In genomic region chr7:151380199-151381082, GRCh38 we compare ENCODE assay signal across 13 cellular contexts. TPM values are rescaled to one million over a fixed set of nuclear protein-coding genes. Genes with fewer than 3 reads are reported as not detected.
DNase-seq lines count a peak whose midpoint lies in the region; ATAC-seq and TF ChIP-seq lines count a peak whose summit lies in the region.
"Had no signal": no experiment of that assay in that cellular context is flagged by ENCODE, and none has a peak within 500 bp of the region (broad histone marks: within the 10 kb centered on the region; RNA-seq: fewer than 3 reads in every experiment).

No MANE protein-coding gene starts in this region.

- H3K4me1 Mint-ChIP-seq in CD8-positive, alpha-beta memory T cell = peaks cover 10 to 14% (median 10%) of the 10 kb centered on the region in 3 donors
- H3K4me1 Mint-ChIP-seq in GM23338 (peaks cover 18% of the 10 kb centered on the region), natural killer cell (peaks cover 12 to 22% of the 10 kb centered on the region in 2 donors)
- peaks cover 10% of the 10 kb centered on the region for H3K4me1 Mint-ChIP-seq in activated naive CD8-positive, alpha-beta T cell treated with anti-CD3 and anti-CD28 coated beads, Interleukin-2, amount 50 U/mL, for 24 hours

- peaks cover 11% of the 10 kb centered on the region for H3K36me3 ChIP-seq in CD8-positive, alpha-beta memory T cell (ENCODE audit: insufficient read depth, low read length)
- H3K36me3 ChIP-seq in GM23338 (ENCODE audit: insufficient read depth) = no peaks in the 10 kb centered on the region; the same call in 1 of the 2 replicates
- H3K36me3 ChIP-seq in breast epithelium = no peaks in the 10 kb centered on the region

- peaks cover 18% of the 10 kb centered on the region for H3K4me1 ChIP-seq in CD8-positive, alpha-beta memory T cell (ENCODE audit: insufficient read depth, low read length)
- H3K4me1 ChIP-seq in GM23338 (ENCODE audit: insufficient read depth) (peaks cover 18% of the 10 kb centered on the region), breast epithelium (no peaks in the 10 kb centered on the region)

- H3K4me3 Mint-ChIP-seq in CD8-positive, alpha-beta memory T cell = peak overlapping the region; percentile 26 to 77 (median 61)
- H3K4me3 Mint-ChIP-seq in GM23338 = peak overlapping the region; percentile 66
- H3K4me3 Mint-ChIP-seq in activated naive CD8-positive, alpha-beta T cell treated with anti-CD3 and anti-CD28 coated beads, Interleukin-2, amount 50 U/mL, for 24 hours = peak overlapping the region; percentile 8
- peak overlapping the region; percentile 69 for H3K4me3 Mint-ChIP-seq in natural killer cell

- H3K79me2 ChIP-seq in GM23338 (replicated peaks; ENCODE audit: insufficient read depth) = no peaks in the 10 kb centered on the region

- CTCF ChIA-PET in CD8-positive, alpha-beta memory T cell (lab: Charles Lee) = interaction anchor here (0.8 kb wide), 1 partner anchor 12 kb away, joined by 3 read pairs; no protein-coding TSS in a partner anchor

- H3K27ac Mint-ChIP-seq in CD8-positive, alpha-beta memory T cell = peak overlapping the region in 7 of 8 donors; percentile 24 to 87 (median 50)
- H3K27ac Mint-ChIP-seq in GM23338 = no peak overlapping the region
- no peak overlapping the region for H3K27ac Mint-ChIP-seq in activated naive CD8-positive, alpha-beta T cell treated with anti-CD3 and anti-CD28 coated beads, Interleukin-2, amount 50 U/mL, for 24 hours
- H3K27ac Mint-ChIP-seq in natural killer cell = no peak overlapping the region

- TF ChIP-seq CTCF in GM23338 (conservative IDR thresholded peaks at IDR 0.05; ENCODE audit: low read depth in 2 of 2) = no peak
- no peak for TF ChIP-seq CTCF in natural killer cell (IDR thresholded peaks at IDR 0.05)
- no peak for TF ChIP-seq CTCF in breast epithelium (IDR thresholded peaks at IDR 0.05)

- intact Hi-C loops in natural killer cell (cut with micrococcal nuclease) (no loop called here), breast epithelium (cut with DNase I; ENCODE audit: low total_unique reads) (no loop called here)

- peaks cover 9 to 10% of the 10 kb centered on the region in 2 donors for H3K27me3 Mint-ChIP-seq in CD8-positive, alpha-beta memory T cell
- H3K27me3 Mint-ChIP-seq in GM23338 (ENCODE audit: insufficient read depth, low read depth, poor library complexity) = peaks cover 31% of the 10 kb centered on the region
- peaks cover 21% of the 10 kb centered on the region for H3K27me3 Mint-ChIP-seq in activated naive CD8-positive, alpha-beta T cell treated with anti-CD3 and anti-CD28 coated beads, Interleukin-2, amount 50 U/mL, for 24 hours
- H3K27me3 Mint-ChIP-seq in natural killer cell (ENCODE audit: low read depth in 2 of 2) = peaks cover 18 to 19% of the 10 kb centered on the region in 2 donors

- H3K9me3 ChIP-seq in CD8-positive, alpha-beta memory T cell (ENCODE audit: low read length) = no peaks in the 10 kb centered on the region
- H3K9me3 ChIP-seq in breast epithelium = no peaks in the 10 kb centered on the region

- H3K9me3 Mint-ChIP-seq in CD8-positive, alpha-beta memory T cell = no peaks in the 10 kb centered on the region
- H3K9me3 Mint-ChIP-seq in GM23338 (no peaks in the 10 kb centered on the region), natural killer cell (no peaks in the 10 kb centered on the region)
- no peaks in the 10 kb centered on the region for H3K9me3 Mint-ChIP-seq in activated naive CD8-positive, alpha-beta T cell treated with anti-CD3 and anti-CD28 coated beads, Interleukin-2, amount 50 U/mL, for 24 hours

- H3K36me3 Mint-ChIP-seq in CD8-positive, alpha-beta memory T cell = peaks cover 0 to 41% (median 14%) of the 10 kb centered on the region in 3 donors
- peaks cover 7% of the 10 kb centered on the region; the same call in 2 of the 3 replicates for H3K36me3 Mint-ChIP-seq in GM23338 (ENCODE audit: low read depth)
- peaks cover 5% of the 10 kb centered on the region for H3K36me3 Mint-ChIP-seq in activated naive CD8-positive, alpha-beta T cell treated with anti-CD3 and anti-CD28 coated beads, Interleukin-2, amount 50 U/mL, for 24 hours (ENCODE audit: low read depth)
- H3K36me3 Mint-ChIP-seq in natural killer cell = peaks cover 9% of the 10 kb centered on the region

- H4K20me1 ChIP-seq in GM23338 (replicated peaks; ENCODE audit: insufficient read depth) = no peaks in the 10 kb centered on the region; the same call in 1 of the 2 replicates

- H3K4me2 ChIP-seq in GM23338 = peak overlapping the region; percentile 90

- peaks cover 14% of the 10 kb centered on the region; the same call in 1 of the 2 replicates for H3F3A ChIP-seq in GM23338 (replicated peaks; ENCODE audit: low read depth)

- H3K27ac ChIP-seq in CD8-positive, alpha-beta memory T cell (ENCODE audit: low read depth, low read length) = peak overlapping the region; percentile 9
- H3K27ac ChIP-seq in GM23338 (ENCODE audit: low read depth) = peak overlapping the region; percentile 83
- H3K27ac ChIP-seq in breast epithelium = no peak overlapping the region
- H3K27ac ChIP-seq: brain microvascular endothelial cell, C4-2B, SK-N-MC had no signal

- no peak for DNase-seq in CD8-positive, alpha-beta memory T cell
- DNase-seq in GM23338 (ENCODE audit: low spot score) (no peak), natural killer cell (no peak), breast epithelium (ENCODE audit: low spot score in 2 of 2) (no peak), NAMALWA (ENCODE audit: low spot score) (no peak)
- no peak for DNase-seq in activated naive CD8-positive, alpha-beta T cell treated with anti-CD3 and anti-CD28 coated beads, Interleukin-2, amount 50 U/mL, for 24 hours
- no peak for DNase-seq in central memory CD4-positive, alpha-beta T cell
- DNase-seq: brain microvascular endothelial cell, NCI-H2081 treated with DMSO at 0.1 percent for 48 hours had no signal

- POLR2A ChIA-PET in CD8-positive, alpha-beta memory T cell (lab: Charles Lee) = interaction anchor here (0.7 kb wide), 1 partner anchor 31 kb away, joined by 6 read pairs; no protein-coding TSS in a partner anchor

- no peak overlapping the region for H2AFZ ChIP-seq in GM23338

- no peak overlapping the region for H3K4me3 ChIP-seq in CD8-positive, alpha-beta memory T cell (ENCODE audit: low read length)
- H3K4me3 ChIP-seq in GM23338 (peak overlapping the region; percentile 66), breast epithelium (no peak overlapping the region)
- H3K4me3 ChIP-seq: SK-N-MC had no signal

- no peak for TF ChIP-seq POLR2A in breast epithelium (IDR thresholded peaks at IDR 0.05)

- peaks cover 13% of the 10 kb centered on the region for H3K27me3 ChIP-seq in CD8-positive, alpha-beta memory T cell (ENCODE audit: insufficient read depth, low read length, poor library complexity, severe bottlenecking)
- H3K27me3 ChIP-seq in GM23338 (ENCODE audit: insufficient read depth) (peaks cover 26% of the 10 kb centered on the region), breast epithelium (no peaks in the 10 kb centered on the region)

- ATAC-seq in GM23338 = peak; percentile 7
- no peak for ATAC-seq in activated naive CD8-positive, alpha-beta T cell treated with anti-CD3 and anti-CD28 coated beads, Interleukin-2, amount 50 U/mL, for 24 hours
- no peak for ATAC-seq in natural killer cell

- no peaks in the 10 kb centered on the region for H3K9me2 ChIP-seq in GM23338 (ENCODE audit: insufficient read depth)

RNA-seq across cellular contexts. Expression of gene WDR86, which starts 29.4 kb away (rescaled TPM):
- under 1 TPM; 0.55 to 0.59 TPM for total RNA-seq in CD8-positive, alpha-beta memory T cell
- 10.4 TPM for polyA plus RNA-seq in CD8-positive, alpha-beta memory T cell
- total RNA-seq in GM23338 (2014; rRNA removed; shearing (Covaris generic)) = 29.0 and 59.1 TPM in 2 replicates
- polyA plus RNA-seq in GM23338 (2016; fragmentation: Nextera tagmentation; extraction: Ambion mirVana) = 7.1 and 9.1 TPM in 2 replicates
- total RNA-seq in natural killer cell (1 to 10 TPM; 1.6 to 4.6 (median 2.1) TPM), breast epithelium (10 to 100 TPM; 15.5 to 61.5 (median 57.0) TPM)

RNA-seq across cellular contexts. Expression of gene NUB1, which starts 38.8 kb away (rescaled TPM):
- 10 to 100 TPM; 39.1 to 46.1 TPM for total RNA-seq in CD8-positive, alpha-beta memory T cell
- polyA plus RNA-seq in CD8-positive, alpha-beta memory T cell = 82.6 TPM
- total RNA-seq in GM23338 (2014; rRNA removed; shearing (Covaris generic)) = 31.8 and 32.4 TPM in 2 replicates
- polyA plus RNA-seq in GM23338 (2016; fragmentation: Nextera tagmentation; extraction: Ambion mirVana) = 40.7 and 42.3 TPM in 2 replicates
- total RNA-seq in natural killer cell (100 to 1,000 TPM; 110 to 113 (median 111) TPM), breast epithelium (10 to 100 TPM; 61.9 to 71.7 (median 62.7) TPM)

RNA-seq across cellular contexts. Expression of gene CRYGN, which starts 59.5 kb away (rescaled TPM):
- total RNA-seq in CD8-positive, alpha-beta memory T cell = not detected
- 0.41 TPM for polyA plus RNA-seq in CD8-positive, alpha-beta memory T cell
- total RNA-seq in GM23338 (2014; rRNA removed; shearing (Covaris generic)) = 0.59 and 1.1 TPM in 2 replicates
- 1.4 and 1.5 TPM in 2 replicates for polyA plus RNA-seq in GM23338 (2016; fragmentation: Nextera tagmentation; extraction: Ambion mirVana)
- total RNA-seq in natural killer cell (not detected), breast epithelium (1 to 10 TPM in 1 of 3 donors, under 1 TPM in 1, not detected in 1; 0.98 to 1.3 TPM)
- total RNA-seq: glomerular endothelial cell had no signal
- polyA plus RNA-seq: neural cell had no signal

Comparison
In these comparisons a context has a peak if more than half of its experiments do, and no peak if none do; other contexts are left out.
1. H3K27ac ChIP-seq: peak in CD8-positive, alpha-beta memory T cell (single experiment) and GM23338 (single experiment); none in breast epithelium (0 of 2).
2. H3K27ac Mint-ChIP-seq: peak in CD8-positive, alpha-beta memory T cell (7 of 8); none in GM23338 (single experiment), activated naive CD8-positive, alpha-beta T cell treated with anti-CD3 and anti-CD28 coated beads, Interleukin-2, amount 50 U/mL, for 24 hours (single experiment) and natural killer cell (0 of 2).
3. H3K4me3 Mint-ChIP-seq: peak in every context shown above with its lines; median percentile 69 in natural killer cell; 66 in GM23338; 61 in CD8-positive, alpha-beta memory T cell; 8 in activated naive CD8-positive, alpha-beta T cell treated with anti-CD3 and anti-CD28 coated beads, Interleukin-2, amount 50 U/mL, for 24 hours.